19 cellular contexts compared by ENCODE assay signal in genomic region chr7:158603773-158604755, GRCh38. TPM values are rescaled to one million over a fixed set of nuclear protein-coding genes. Genes with fewer than 3 reads are reported as not detected.
DNase-seq lines count a peak whose midpoint lies in the region; ATAC-seq and TF ChIP-seq lines count a peak whose summit lies in the region.
"Had no signal": no experiment of that assay in that cellular context is flagged by ENCODE, and none has a peak within 500 bp of the region (broad histone marks: within the 10 kb centered on the region; RNA-seq: fewer than 3 reads in every experiment).

No MANE protein-coding gene starts in this region.

- no peak overlapping the region for H3K4ac ChIP-seq in mesendoderm (ENCODE audit: low read depth, low read length)

- no peak overlapping the region for H3K23ac ChIP-seq in mesendoderm (ENCODE audit: low read length)

- H2BK120ac ChIP-seq in mesendoderm (ENCODE audit: low read depth, low read length): no peak overlapping the region

- H3K27ac ChIP-seq in mesendoderm (ENCODE audit: low read depth, low read length): no peak overlapping the region
- H3K27ac ChIP-seq: psoas muscle, uterus had no signal

- POLR2A ChIA-PET in WTC11 (lab: Charles Lee): no interaction called here

- no peaks in the 10 kb centered on the region for H3K27me3 ChIP-seq in mesendoderm (ENCODE audit: insufficient read depth, low read length, poor library complexity)
- H3K27me3 ChIP-seq: uterus had no signal

- H3K18ac ChIP-seq in mesendoderm (ENCODE audit: low read length): no peak overlapping the region

- H3K27ac Mint-ChIP-seq in WTC11 (peak overlapping the region; percentile 22; the same call in 1 of the 2 replicates), endothelial cell (ENCODE audit: unreplicated experiment) (no peak overlapping the region)
- H3K27ac Mint-ChIP-seq: immature natural killer cell; naive thymus-derived CD4-positive, alpha-beta T cell; stimulated activated naive CD8-positive, alpha-beta T cell treated with anti-CD3 and anti-CD28 coated beads, Interleukin-15, Interleukin-2, amounts not matched to agents 100 ng/mL and 50 ng/mL, for 24 hours had no signal

- peaks cover 19% of the 10 kb centered on the region; the same call in 1 of the 2 replicates for H3K36me3 Mint-ChIP-seq in WTC11
- H3K36me3 Mint-ChIP-seq in endothelial cell (ENCODE audit: low read depth, unreplicated experiment): peaks cover 3% of the 10 kb centered on the region

- no peak overlapping the region for H2BK5ac ChIP-seq in mesendoderm (ENCODE audit: low read length)

- no peak overlapping the region for H4K5ac ChIP-seq in mesendoderm (ENCODE audit: low read length)

- H3K4me3 Mint-ChIP-seq in WTC11: no peak overlapping the region
- H3K4me3 Mint-ChIP-seq in endothelial cell (ENCODE audit: unreplicated experiment): no peak overlapping the region
- H3K4me3 Mint-ChIP-seq: immature natural killer cell; naive thymus-derived CD4-positive, alpha-beta T cell; stimulated activated naive CD8-positive, alpha-beta T cell treated with anti-CD3 and anti-CD28 coated beads, Interleukin-15, Interleukin-2, amounts not matched to agents 100 ng/mL and 50 ng/mL, for 24 hours had no signal

- H2AK5ac ChIP-seq in mesendoderm (ENCODE audit: low read length): no peak overlapping the region

- CTCF ChIA-PET in WTC11 (lab: Charles Lee): interaction anchor here (0.6 kb wide), 1 partner anchor 397 kb away, joined by 3 read pairs; no protein-coding TSS in a partner anchor

- no peaks in the 10 kb centered on the region for H3K4me1 Mint-ChIP-seq in WTC11
- H3K4me1 Mint-ChIP-seq in endothelial cell (ENCODE audit: unreplicated experiment): peaks cover 3% of the 10 kb centered on the region
- H3K4me1 Mint-ChIP-seq: naive thymus-derived CD4-positive, alpha-beta T cell had no signal

- H2BK15ac ChIP-seq in mesendoderm (replicated peaks; ENCODE audit: low read depth): no peak overlapping the region

- ATAC-seq in GM18502 (IDR thresholded peaks at IDR 0.05; ENCODE audit: poor library complexity, unreplicated experiment) (peak; percentile 11), GM19455 (IDR thresholded peaks at IDR 0.05; ENCODE audit: unreplicated experiment) (peak; percentile 51), HG02840 (IDR thresholded peaks at IDR 0.05; ENCODE audit: low FRiP score, unreplicated experiment) (peak; percentile 13), WTC11 (no peak), GM19467 (IDR thresholded peaks at IDR 0.05; ENCODE audit: unreplicated experiment) (no peak)
- ATAC-seq: HCT116; naive thymus-derived CD4-positive, alpha-beta T cell; Panc1; psoas muscle had no signal

- no peak overlapping the region for H4K8ac ChIP-seq in mesendoderm (ENCODE audit: low read depth, low read length)

- H3K9me3 Mint-ChIP-seq in WTC11: no peaks in the 10 kb centered on the region
- no peaks in the 10 kb centered on the region for H3K9me3 Mint-ChIP-seq in endothelial cell (ENCODE audit: unreplicated experiment)
- H3K9me3 Mint-ChIP-seq: immature natural killer cell; stimulated activated naive CD8-positive, alpha-beta T cell treated with anti-CD3 and anti-CD28 coated beads, Interleukin-15, Interleukin-2, amounts not matched to agents 100 ng/mL and 50 ng/mL, for 24 hours had no signal

- H3K56ac ChIP-seq in mesendoderm (ENCODE audit: low read length): no peak overlapping the region

- H3K4me3 ChIP-seq in mesendoderm (ENCODE audit: low read length): no peak overlapping the region
- H3K4me3 ChIP-seq: lung, psoas muscle, uterus had no signal

- H3K36me3 ChIP-seq in mesendoderm (ENCODE audit: control insufficient read depth, insufficient read depth, low read length): no peaks in the 10 kb centered on the region
- H3K36me3 ChIP-seq: uterus had no signal

- H3K4me2 ChIP-seq in mesendoderm (ENCODE audit: low read length): no peak overlapping the region

- no peaks in the 10 kb centered on the region for H3K4me1 ChIP-seq in mesendoderm (ENCODE audit: control insufficient read depth, low read depth, low read length)
- H3K4me1 ChIP-seq: psoas muscle, uterus had no signal

- no CpG with 5 or more reads among the region's 23 CpGs for WGBS in mesendoderm (ENCODE audit: extremely low coverage, insufficient coverage, low lambda C conversion rate)

- TF ChIP-seq CTCF in WTC11 (IDR thresholded peaks at IDR 0.05) (no peak), endothelial cell (IDR thresholded peaks at IDR 0.05; ENCODE audit: unreplicated experiment) (no peak)

- no peaks in the 10 kb centered on the region for H3K79me1 ChIP-seq in mesendoderm (ENCODE audit: low read length)

- H3K27me3 Mint-ChIP-seq in WTC11 (ENCODE audit: low read depth) (no peaks in the 10 kb centered on the region), endothelial cell (ENCODE audit: unreplicated experiment) (no peaks in the 10 kb centered on the region)
- H3K27me3 Mint-ChIP-seq: naive thymus-derived CD4-positive, alpha-beta T cell; stimulated activated naive CD8-positive, alpha-beta T cell treated with anti-CD3 and anti-CD28 coated beads, Interleukin-15, Interleukin-2, amounts not matched to agents 100 ng/mL and 50 ng/mL, for 24 hours had no signal

- no peak overlapping the region for H3K9ac ChIP-seq in mesendoderm (ENCODE audit: low read length)

- no peaks in the 10 kb centered on the region for H3K79me2 ChIP-seq in mesendoderm (ENCODE audit: control insufficient read depth, insufficient read depth, low read length)

- DNase-seq in WTC11 (ENCODE audit: low spot score) (no peak), NK-92 (lab: John Stamatoyannopoulos, UW; ENCODE audit: unreplicated experiment) (no peak), endothelial cell (ENCODE audit: low spot score) (no peak), mesendoderm (no peak)
- DNase-seq: aorta; immature natural killer cell; naive thymus-derived CD4-positive, alpha-beta T cell; NCI-H2029; NCI-H526 treated with DMSO at 0.1 percent for 48 hours; psoas muscle; uterus had no signal

TF ChIP-seq in WTC11, 78 proteins besides CTCF, POLR2A, EP300 and RAD21 (continues in another document):
- TF ChIP-seq, protein P1, sequence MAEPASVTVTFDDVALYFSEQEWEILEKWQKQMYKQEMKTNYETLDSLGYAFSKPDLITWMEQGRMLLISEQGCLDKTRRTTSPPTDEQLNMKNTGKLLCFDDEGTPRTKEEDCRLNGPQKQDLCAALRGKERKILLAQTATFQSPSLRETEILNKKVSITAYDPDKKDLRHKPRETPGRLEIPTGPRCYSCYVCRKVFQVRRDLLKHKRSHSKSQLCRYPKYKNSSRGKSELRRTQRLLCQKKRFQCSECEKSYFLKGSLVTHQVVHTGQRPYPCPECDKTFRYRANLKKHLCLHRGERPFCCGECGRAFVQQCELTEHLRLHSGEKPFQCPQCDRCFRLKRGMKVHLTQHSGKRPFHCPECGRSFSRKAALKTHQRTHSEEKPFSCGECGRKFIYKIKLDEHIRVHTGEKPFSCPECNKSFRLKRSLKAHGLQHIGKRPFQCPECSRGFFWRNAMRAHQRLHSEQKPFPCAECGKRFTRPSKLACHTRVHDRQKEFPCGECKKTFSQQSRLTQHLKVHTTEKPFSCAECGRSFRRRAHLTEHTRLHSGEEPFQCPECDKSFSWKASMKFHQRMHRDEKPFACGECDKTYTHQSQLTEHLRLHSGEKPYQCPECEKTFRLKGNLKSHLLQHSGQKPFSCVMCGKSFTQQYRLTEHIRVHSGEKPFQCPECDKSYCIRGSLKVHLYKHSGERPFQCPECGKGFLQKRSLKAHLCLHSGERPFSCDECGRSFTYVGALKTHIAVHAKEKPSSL (CRISPR knock-in tag; conservative IDR thresholded peaks at IDR 0.05): no peak
- TF ChIP-seq KAT7 (CRISPR knock-in tag; IDR thresholded peaks at IDR 0.05; ENCODE audit: borderline replicate concordance): no peak
- TF ChIP-seq GTF2I (CRISPR knock-in tag; conservative IDR thresholded peaks at IDR 0.05): no peak
- TF ChIP-seq, protein P2, sequence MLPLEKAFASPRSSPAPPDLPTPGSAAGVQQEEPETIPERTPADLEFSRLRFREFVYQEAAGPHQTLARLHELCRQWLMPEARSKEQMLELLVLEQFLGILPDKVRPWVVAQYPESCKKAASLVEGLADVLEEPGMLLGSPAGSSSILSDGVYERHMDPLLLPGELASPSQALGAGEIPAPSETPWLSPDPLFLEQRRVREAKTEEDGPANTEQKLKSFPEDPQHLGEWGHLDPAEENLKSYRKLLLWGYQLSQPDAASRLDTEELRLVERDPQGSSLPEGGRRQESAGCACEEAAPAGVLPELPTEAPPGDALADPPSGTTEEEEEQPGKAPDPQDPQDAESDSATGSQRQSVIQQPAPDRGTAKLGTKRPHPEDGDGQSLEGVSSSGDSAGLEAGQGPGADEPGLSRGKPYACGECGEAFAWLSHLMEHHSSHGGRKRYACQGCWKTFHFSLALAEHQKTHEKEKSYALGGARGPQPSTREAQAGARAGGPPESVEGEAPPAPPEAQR (CRISPR knock-in tag; IDR thresholded peaks at IDR 0.05): no peak
- TF ChIP-seq ZNF232 (CRISPR knock-in tag; IDR thresholded peaks at IDR 0.05): no peak
- TF ChIP-seq RORB (CRISPR knock-in tag; IDR thresholded peaks at IDR 0.05): no peak
- TF ChIP-seq SMAD4 (CRISPR knock-in tag; IDR thresholded peaks at IDR 0.05): no peak

RNA-seq across cellular contexts. Expression of gene PTPRN2, which starts 16.4 kb away (rescaled TPM):
- 2.6 to 4.7 TPM (median 3.9 TPM) in 3 replicates for total RNA-seq in WTC11 (2021)
- 0.18 TPM for total RNA-seq in endothelial cell (ENCODE audit: unreplicated experiment)
- 0.59 TPM for polyA plus RNA-seq in mesendoderm (2013, experiment 1 of 2)
- polyA plus RNA-seq in mesendoderm (2013, experiment 2 of 2): 0.45 TPM

Comparison
In these comparisons a context has a peak if more than half of its experiments do, and no peak if none do; other contexts are left out.
1. ATAC-seq: peak in GM18502 (single experiment), GM19455 (single experiment) and HG02840 (single experiment); none in WTC11 (single experiment) and GM19467 (single experiment).